15 cellular contexts compared by ENCODE assay signal in genomic region chr13:102035969-102036368, GRCh38.
A peak's percentile ranks its signal among the peaks of the same experiment; 100 is the strongest.
DNase-seq lines count a peak whose midpoint lies in the region; ATAC-seq and TF ChIP-seq lines count a peak whose summit lies in the region.
"Had no signal": no experiment of that assay in that cellular context is flagged by ENCODE, and none has a peak within 500 bp of the region (broad histone marks: within the 10 kb centered on the region; RNA-seq: fewer than 3 reads in every experiment).

No MANE protein-coding gene starts in this region.

- peaks cover 36% of the 10 kb centered on the region for H3K4me1 Mint-ChIP-seq in brain
- no peaks in the 10 kb centered on the region for H3K4me1 Mint-ChIP-seq in activated CD8-positive, alpha-beta memory T cell treated with anti-CD3 and anti-CD28 coated beads, Interleukin-2, amount 10 ng/mL, durations not matched to agents 7 days and 5 days
- no peaks in the 10 kb centered on the region for H3K4me1 Mint-ChIP-seq in activated CD4-positive, alpha-beta T cell treated with anti-CD3 and anti-CD28 coated beads, Interleukin-2, amount 10 ng/mL, durations not matched to agents 7 days and 5 days

- H3K36me3 Mint-ChIP-seq in brain: no peaks in the 10 kb centered on the region
- no peaks in the 10 kb centered on the region for H3K36me3 Mint-ChIP-seq in activated CD8-positive, alpha-beta memory T cell treated with anti-CD3 and anti-CD28 coated beads, Interleukin-2, amount 10 ng/mL, durations not matched to agents 7 days and 5 days
- H3K36me3 Mint-ChIP-seq in activated CD4-positive, alpha-beta T cell treated with anti-CD3 and anti-CD28 coated beads, Interleukin-2, amount 10 ng/mL, durations not matched to agents 7 days and 5 days (ENCODE audit: low read depth): no peaks in the 10 kb centered on the region

- ATAC-seq in GM19467 (IDR thresholded peaks at IDR 0.05; ENCODE audit: unreplicated experiment): peak; percentile 58
- ATAC-seq in HG02885 (IDR thresholded peaks at IDR 0.05; ENCODE audit: poor library complexity, unreplicated experiment): no peak
- no peak for ATAC-seq in activated CD8-positive, alpha-beta memory T cell treated with anti-CD3 and anti-CD28 coated beads, Interleukin-2, amount 10 ng/mL, durations not matched to agents 7 days and 5 days
- no peak for ATAC-seq in GM18505 (IDR thresholded peaks at IDR 0.05; ENCODE audit: unreplicated experiment)
- ATAC-seq: gastrocnemius medialis, left lung had no signal

- no peaks in the 10 kb centered on the region for H3K27me3 Mint-ChIP-seq in brain
- H3K27me3 Mint-ChIP-seq in activated CD8-positive, alpha-beta memory T cell treated with anti-CD3 and anti-CD28 coated beads, Interleukin-2, amount 10 ng/mL, durations not matched to agents 7 days and 5 days: no peaks in the 10 kb centered on the region
- H3K27me3 Mint-ChIP-seq in activated CD4-positive, alpha-beta T cell treated with anti-CD3 and anti-CD28 coated beads, Interleukin-2, amount 10 ng/mL, durations not matched to agents 7 days and 5 days: no peaks in the 10 kb centered on the region

- no peak for TF ChIP-seq CTCF in brain (conservative IDR thresholded peaks at IDR 0.05)

- no peak for TF ChIP-seq POLR2A in GM18505 (IDR thresholded peaks at IDR 0.05; ENCODE audit: borderline replicate concordance, extremely low read depth, insufficient read depth, insufficient read length)

- H3K9me3 Mint-ChIP-seq in brain: peaks cover 0 to 4% (median 3%) of the 10 kb centered on the region in 5 experiments
- H3K9me3 Mint-ChIP-seq in activated CD8-positive, alpha-beta memory T cell treated with anti-CD3 and anti-CD28 coated beads, Interleukin-2, amount 10 ng/mL, durations not matched to agents 7 days and 5 days (ENCODE audit: low read depth): no peaks in the 10 kb centered on the region
- H3K9me3 Mint-ChIP-seq in activated CD4-positive, alpha-beta T cell treated with anti-CD3 and anti-CD28 coated beads, Interleukin-2, amount 10 ng/mL, durations not matched to agents 7 days and 5 days: peaks cover 2% of the 10 kb centered on the region

- peak; percentile 62 for DNase-seq in DMS153 treated with DMSO at 0.1 percent for 48 hours (lab: John Stamatoyannopoulos, UW; ENCODE audit: unreplicated experiment)
- peak; percentile 83 for DNase-seq in NCI-H146 (lab: John Stamatoyannopoulos, UW)
- no peak for DNase-seq in activated CD8-positive, alpha-beta memory T cell treated with anti-CD3 and anti-CD28 coated beads, Interleukin-2, amount 10 ng/mL, durations not matched to agents 7 days and 5 days
- DNase-seq in activated CD4-positive, alpha-beta T cell treated with anti-CD3 and anti-CD28 coated beads, Interleukin-2, amount 10 ng/mL, durations not matched to agents 7 days and 5 days: no peak
- DNase-seq: activated CD4-positive, alpha-beta T cell treated with anti-CD3 and anti-CD28 coated beads for 1 hour; gastrocnemius medialis; H7; left lung; NCI-H1694; NCI-H774; nucleus accumbens had no signal

- POLR2A ChIA-PET in activated CD4-positive, alpha-beta T cell treated with anti-CD3 and anti-CD28 coated beads, Interleukin-2, amount 10 ng/mL, durations not matched to agents 7 days and 5 days (lab: Charles Lee): no interaction called here

- H3K4me3 Mint-ChIP-seq in brain: no peak overlapping the region
- H3K4me3 Mint-ChIP-seq in activated CD8-positive, alpha-beta memory T cell treated with anti-CD3 and anti-CD28 coated beads, Interleukin-2, amount 10 ng/mL, durations not matched to agents 7 days and 5 days: no peak overlapping the region
- H3K4me3 Mint-ChIP-seq in activated CD4-positive, alpha-beta T cell treated with anti-CD3 and anti-CD28 coated beads, Interleukin-2, amount 10 ng/mL, durations not matched to agents 7 days and 5 days: no peak overlapping the region

- H3K27ac Mint-ChIP-seq in brain: peak overlapping the region in 3 of 5 experiments; percentile 17 to 39 (median 20)
- H3K27ac Mint-ChIP-seq in activated CD8-positive, alpha-beta memory T cell treated with anti-CD3 and anti-CD28 coated beads, Interleukin-2, amount 10 ng/mL, durations not matched to agents 7 days and 5 days: no peak overlapping the region
- no peak overlapping the region for H3K27ac Mint-ChIP-seq in activated CD4-positive, alpha-beta T cell treated with anti-CD3 and anti-CD28 coated beads, Interleukin-2, amount 10 ng/mL, durations not matched to agents 7 days and 5 days

- CTCF ChIA-PET in activated CD8-positive, alpha-beta memory T cell treated with anti-CD3 and anti-CD28 coated beads, Interleukin-2, amount 10 ng/mL, durations not matched to agents 7 days and 5 days (lab: Charles Lee): no interaction called here
- CTCF ChIA-PET in activated CD4-positive, alpha-beta T cell treated with anti-CD3 and anti-CD28 coated beads, Interleukin-2, amount 10 ng/mL, durations not matched to agents 7 days and 5 days (lab: Charles Lee): no interaction called here

Comparison
In these comparisons a context has a peak if more than half of its experiments do, and no peak if none do; other contexts are left out.
1. DNase-seq: peak in DMS153 treated with DMSO at 0.1 percent for 48 hours (single experiment) and NCI-H146 (single experiment); none in activated CD8-positive, alpha-beta memory T cell treated with anti-CD3 and anti-CD28 coated beads, Interleukin-2, amount 10 ng/mL, durations not matched to agents 7 days and 5 days (single experiment) and activated CD4-positive, alpha-beta T cell treated with anti-CD3 and anti-CD28 coated beads, Interleukin-2, amount 10 ng/mL, durations not matched to agents 7 days and 5 days (single experiment).
2. H3K27ac Mint-ChIP-seq: peak in brain (3 of 5); none in activated CD8-positive, alpha-beta memory T cell treated with anti-CD3 and anti-CD28 coated beads, Interleukin-2, amount 10 ng/mL, durations not matched to agents 7 days and 5 days (single experiment) and activated CD4-positive, alpha-beta T cell treated with anti-CD3 and anti-CD28 coated beads, Interleukin-2, amount 10 ng/mL, durations not matched to agents 7 days and 5 days (single experiment).